Comparison of ENCODE assay signal across 7 cellular contexts in genomic region chr22:23767673-23768548, GRCh38. TPM values are rescaled to one million over a fixed set of nuclear protein-coding genes. Genes with fewer than 3 reads are reported as not detected.
DNase-seq lines count a peak whose midpoint lies in the region; FAIRE-seq and TF ChIP-seq lines count a peak whose summit lies in the region.

CHCHD10 (minus strand) TSS chr22:23767972; CDS start chr22:23767874, 98 bp downstream.

- peak; percentile 83 for DNase-seq in GM12891 (ENCODE audit: insufficient read length, low spot score)
- peak; percentile 69 for DNase-seq in HK-2 (ENCODE audit: unreplicated experiment)
- DNase-seq in OCI-LY7 (ENCODE audit: low spot score): peak; percentile 89
- peak; percentile 92 for DNase-seq in activated T-cell treated with anti-CD3 and anti-CD28 coated beads, Interleukin-2, amount 50 U/mL, for 24 hours
- DNase-seq in esophagus muscularis mucosa (ENCODE audit: extremely low spot score): peak; percentile 95
- DNase-seq in stimulated activated CD8-positive, alpha-beta memory T cell treated with anti-CD3 and anti-CD28 coated beads, Interleukin-7, amount 100 ng/mL, for 4 hours (ENCODE audit: low read depth in 2 of 2): peak; percentile 38 to 68

- H3K9me3 ChIP-seq in OCI-LY7 (ENCODE audit: low read length): no peaks in the 10 kb centered on the region
- no peaks in the 10 kb centered on the region for H3K9me3 ChIP-seq in esophagus muscularis mucosa
- no peaks in the 10 kb centered on the region for H3K9me3 ChIP-seq in muscle layer of duodenum (ENCODE audit: control insufficient read depth in 1 of 2, low read length in 2 of 2)

- peaks cover 80% of the 10 kb centered on the region for H3K4me1 ChIP-seq in OCI-LY7 (ENCODE audit: insufficient read depth, low read length, poor library complexity, severe bottlenecking)
- peaks cover 52 to 96% (median 90%) of the 10 kb centered on the region in 4 donors for H3K4me1 ChIP-seq in esophagus muscularis mucosa
- H3K4me1 ChIP-seq in muscle layer of duodenum (ENCODE audit: control insufficient read depth in 1 of 2, insufficient read depth in 2 of 2, low read length in 2 of 2): peaks cover 0 to 58% of the 10 kb centered on the region in 2 donors

- intact Hi-C loops in OCI-LY7 (cut with micrococcal nuclease; ENCODE audit: unreplicated experiment): loop anchor here (1.0 to 5.0 kb wide), 5 partner anchors 32 to 226 kb away; partner anchors contain the start of gene DERL3
- intact Hi-C loops in esophagus muscularis mucosa (cut with DNase I): loop anchor here (2.0 to 10.0 kb wide), 3 partner anchors 19 to 223 kb away; partner anchors contain the start of gene SMARCB1

- peak within 1 kb of the TSS; percentile 85 for H3K4me3 Mint-ChIP-seq in activated T-cell treated with anti-CD3 and anti-CD28 coated beads, Interleukin-2, amount 50 U/mL, for 24 hours

- H3K27me3 Mint-ChIP-seq in activated T-cell treated with anti-CD3 and anti-CD28 coated beads, Interleukin-2, amount 50 U/mL, for 24 hours: no peaks in the 10 kb centered on the region

- peak within 1 kb of the TSS; percentile 88 for H3K27ac Mint-ChIP-seq in activated T-cell treated with anti-CD3 and anti-CD28 coated beads, Interleukin-2, amount 50 U/mL, for 24 hours

- H3K27me3 ChIP-seq in esophagus muscularis mucosa (no peaks in the 10 kb centered on the region), muscle layer of duodenum (ENCODE audit: low read depth, low read length) (no peaks in the 10 kb centered on the region)

- CTCF ChIA-PET in OCI-LY7 (lab: Charles Lee; ENCODE audit: unreplicated experiment): interaction anchor here (1.4 kb wide), 1 partner anchor 90 kb away, joined by 4 read pairs; the partner anchor contains the start of gene SLC2A11

- POLR2A ChIA-PET in OCI-LY7 (lab: Charles Lee): interaction anchor here (0.7 to 1.8 kb wide), 5 partner anchors 12 to 90 kb away, joined by 3 to 9 read pairs (median 4); partner anchors contain the start of gene SLC2A11

- no peaks in the 10 kb centered on the region for H3K9me3 Mint-ChIP-seq in activated T-cell treated with anti-CD3 and anti-CD28 coated beads, Interleukin-2, amount 50 U/mL, for 24 hours

- TF ChIP-seq POLR2A in GM12891 (IDR thresholded peaks at IDR 0.05; ENCODE audit: low read depth, low read length) (peak; percentile 52; the same call in 1 of the 2 replicates), esophagus muscularis mucosa (IDR thresholded peaks at IDR 0.05; ENCODE audit: low read depth) (peak; percentile 79)

- H3K27ac ChIP-seq in OCI-LY7 (ENCODE audit: low read depth, low read length, poor library complexity, severe bottlenecking) (peak within 1 kb of the TSS; percentile 74), esophagus muscularis mucosa (replicated peaks in 1 of 4) (peak within 1 kb of the TSS; percentile 87 to 91 (median 90)), muscle layer of duodenum (ENCODE audit: low read length) (peak within 1 kb of the TSS; percentile 84)

- H2AFZ ChIP-seq in OCI-LY7 (ENCODE audit: low read length): peak within 1 kb of the TSS; percentile 34; the same call in 1 of the 2 replicates

- H4K20me1 ChIP-seq in OCI-LY7 (ENCODE audit: insufficient read depth, low read length): peaks cover 12% of the 10 kb centered on the region; the same call in 1 of the 2 replicates

- TF ChIP-seq CTCF in OCI-LY7 (conservative IDR thresholded peaks at IDR 0.05; ENCODE audit: low read length): peak; percentile 86
- peak; percentile 79 to 89 (median 86) for TF ChIP-seq CTCF in esophagus muscularis mucosa (IDR thresholded peaks at IDR 0.05)

- H3K4me2 ChIP-seq in OCI-LY7 (ENCODE audit: low read length): peak within 1 kb of the TSS; percentile 98

- 1% methylated on average over 18 of the region's 63 CpGs for WGBS in esophagus muscularis mucosa

- H3K36me3 ChIP-seq in OCI-LY7 (ENCODE audit: insufficient read depth, low read length): peaks cover 38% of the 10 kb centered on the region
- peaks cover 0 to 21% (median 2%) of the 10 kb centered on the region in 4 donors for H3K36me3 ChIP-seq in esophagus muscularis mucosa
- H3K36me3 ChIP-seq in muscle layer of duodenum (ENCODE audit: control insufficient read depth in 1 of 2, insufficient read depth in 2 of 2, low read length in 2 of 2): peaks cover 0 to 4% of the 10 kb centered on the region in 2 donors

- BruUV-seq in OCI-LY7 (replicated peaks; lab: Mats Ljungman, UMichigan): no TSS peak

- peak; percentile 86 for FAIRE-seq in GM12891 (lab: Jason Lieb, UNC)

- H3K4me3 ChIP-seq in OCI-LY7 (ENCODE audit: low read depth, low read length, poor library complexity, severe bottlenecking) (peak within 1 kb of the TSS; percentile 99), esophagus muscularis mucosa (peak within 1 kb of the TSS; percentile 63 to 72 (median 71)), muscle layer of duodenum (ENCODE audit: low read depth in 1 of 2, low read length in 2 of 2) (peak within 1 kb of the TSS; percentile 77 to 90)

- no peaks in the 10 kb centered on the region for H3K9me2 ChIP-seq in OCI-LY7 (ENCODE audit: insufficient read depth, low read length)

- peaks cover 26% of the 10 kb centered on the region for H3K79me2 ChIP-seq in OCI-LY7 (ENCODE audit: insufficient read depth, low read depth, low read length)

- no peak for TF ChIP-seq EP300 in esophagus muscularis mucosa (IDR thresholded peaks at IDR 0.05)

- peaks cover 30% of the 10 kb centered on the region for H3K36me3 Mint-ChIP-seq in activated T-cell treated with anti-CD3 and anti-CD28 coated beads, Interleukin-2, amount 50 U/mL, for 24 hours (ENCODE audit: low read depth)

- H3K4me1 Mint-ChIP-seq in activated T-cell treated with anti-CD3 and anti-CD28 coated beads, Interleukin-2, amount 50 U/mL, for 24 hours (ENCODE audit: low read depth): peaks cover 50% of the 10 kb centered on the region

TF ChIP-seq in GM12891, 5 proteins besides CTCF, POLR2A, EP300 and RAD21:
- TF ChIP-seq PAX5 (IDR thresholded peaks at IDR 0.05; ENCODE audit: insufficient read depth, low read length, severe bottlenecking) (no peak), POLR2AphosphoS5 (IDR thresholded peaks at IDR 0.05; ENCODE audit: low read depth, low read length) (peak; percentile 82), TAF1 (IDR thresholded peaks at IDR 0.05; ENCODE audit: low read depth, low read length) (peak; percentile 58; the same call in 1 of the 2 replicates)

RNA-seq across cellular contexts. Expression of gene CHCHD10, which starts in this region (rescaled TPM):
- 247 TPM for polyA plus RNA-seq in GM12891 (2012; ENCODE audit: low read depth, missing spikeins)
- 50.8 and 54.6 TPM in 2 replicates for total RNA-seq in OCI-LY7 (2014; rRNA removed; shearing (Covaris generic))
- total RNA-seq in OCI-LY7 (2022) (191 and 252 TPM in 2 replicates), esophagus muscularis mucosa (10 to 100 TPM; 22.9 to 97.7 (median 44.6) TPM)

Comparison
In these comparisons a context has a peak if more than half of its experiments do, and no peak if none do; other contexts are left out.
1. Peak in every context shown above with its lines: DNase-seq, H3K4me3 ChIP-seq and H3K27ac ChIP-seq.